ENCODE assay signal across 15 cellular contexts in the genomic region with DNA sequence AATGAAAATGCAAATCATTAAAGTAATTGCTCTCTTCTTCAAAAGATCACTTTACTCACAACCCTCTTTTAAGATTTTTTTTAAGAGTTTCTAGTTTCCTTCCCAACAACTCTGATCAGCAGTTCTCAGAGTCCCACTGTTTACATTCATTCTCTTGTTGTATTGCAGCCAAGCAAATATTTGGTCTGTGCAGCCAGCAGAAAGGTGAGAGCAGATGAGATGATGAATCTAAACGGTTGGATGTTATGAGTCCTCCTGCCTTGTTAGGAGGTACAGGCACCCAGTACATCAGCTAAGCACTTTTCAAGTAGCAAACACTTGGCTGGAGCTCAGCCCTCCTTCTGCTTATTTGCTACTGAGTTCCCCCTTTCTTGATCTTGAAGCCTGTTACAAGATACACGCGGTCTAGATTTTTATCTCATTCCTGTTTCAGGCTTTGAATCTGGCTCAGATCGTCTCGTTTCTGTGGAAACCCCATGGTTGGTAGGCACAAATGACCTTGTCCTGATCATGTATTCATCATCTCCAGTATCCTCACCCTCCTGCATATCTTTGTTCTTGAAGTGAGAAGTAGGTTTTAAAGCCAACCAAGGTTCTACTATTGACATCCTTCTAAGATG.
DNase-seq lines count a peak whose midpoint lies in the region; ATAC-seq and TF ChIP-seq lines count a peak whose summit lies in the region.
"Had no signal": no experiment of that assay in that cellular context is flagged by ENCODE, and none has a peak within 500 bp of the region (broad histone marks: within the 10 kb centered on the region; RNA-seq: fewer than 3 reads in every experiment).

No MANE protein-coding gene starts in this region.

- H3K36me3 ChIP-seq in right atrium auricular region, result no peaks in the 10 kb centered on the region
- H3K36me3 ChIP-seq: suprapubic skin had no signal

- H3K4me3 ChIP-seq in right atrium auricular region, result no peak overlapping the region
- H3K4me3 ChIP-seq: suprapubic skin had no signal

- peak overlapping the region; percentile 90 for H3K27ac ChIP-seq in 22Rv1
- no peak overlapping the region for H3K27ac ChIP-seq in right atrium auricular region
- H3K27ac ChIP-seq: suprapubic skin had no signal

- ATAC-seq in GM21737 (IDR thresholded peaks at IDR 0.05; ENCODE audit: unreplicated experiment), result no peak

- H3K9me3 ChIP-seq in right atrium auricular region, result no peaks in the 10 kb centered on the region
- H3K9me3 ChIP-seq: suprapubic skin had no signal

- no peaks in the 10 kb centered on the region for H3K4me1 ChIP-seq in right atrium auricular region
- H3K4me1 ChIP-seq: suprapubic skin had no signal

- DNase-seq in DMS79 (lab: John Stamatoyannopoulos, UW), result peak; percentile 98
- peak; percentile 55 for DNase-seq in NCI-H526 treated with DMSO at 0.1 percent for 48 hours (lab: John Stamatoyannopoulos, UW)
- DNase-seq in iris pigment epithelial cell (ENCODE audit: low read depth), result peak; percentile 50
- DNase-seq in right atrium auricular region (ENCODE audit: low spot score), result no peak
- no peak for DNase-seq in activated CD4-positive, CD25-positive, alpha-beta regulatory T cell treated with anti-CD3 and anti-CD28 coated beads, Interleukin-2, amount 50 U/mL, for 72 hours
- no peak for DNase-seq in DMS 273 (lab: John Stamatoyannopoulos, UW; ENCODE audit: unreplicated experiment)
- DNase-seq: anterior cingulate cortex, endodermal cell, HCEC 1CT, NCI-H1048, nucleus accumbens, SW 1271 had no signal

- no peaks in the 10 kb centered on the region for H3K27me3 ChIP-seq in right atrium auricular region
- H3K27me3 ChIP-seq: suprapubic skin had no signal

- TF ChIP-seq CTCF in 22Rv1 (IDR thresholded peaks at IDR 0.05) (no peak), right atrium auricular region (IDR thresholded peaks at IDR 0.05) (no peak)

Comparison
In these comparisons a context has a peak if more than half of its experiments do, and no peak if none do; other contexts are left out.
1. DNase-seq: peak in DMS79 (single experiment), NCI-H526 treated with DMSO at 0.1 percent for 48 hours (single experiment) and iris pigment epithelial cell (single experiment); none in right atrium auricular region (single experiment), activated CD4-positive, CD25-positive, alpha-beta regulatory T cell treated with anti-CD3 and anti-CD28 coated beads, Interleukin-2, amount 50 U/mL, for 72 hours (single experiment) and DMS 273 (single experiment).